Comparison of ENCODE assay signal across 1 cellular context in genomic region chr22:44964722-44965078, GRCh38.
TF ChIP-seq lines count a peak whose summit lies in the region.

No MANE protein-coding gene starts in this region.

TF ChIP-seq in WTC11, 78 proteins besides CTCF, POLR2A, EP300 and RAD21 (continued from another document):
- TF ChIP-seq ERG (CRISPR knock-in tag; IDR thresholded peaks at IDR 0.05) (no peak), GRHL2 (CRISPR knock-in tag; IDR thresholded peaks at IDR 0.05; ENCODE audit: insufficient replicate concordance, severe bottlenecking) (no peak), STAT6 (CRISPR knock-in tag; conservative IDR thresholded peaks at IDR 0.05; ENCODE audit: low read depth) (no peak), ZMAT4 (CRISPR knock-in tag; IDR thresholded peaks at IDR 0.05) (no peak), ZNF532 (CRISPR knock-in tag; IDR thresholded peaks at IDR 0.05; ENCODE audit: borderline replicate concordance) (no peak), ATF1 (CRISPR knock-in tag; IDR thresholded peaks at IDR 0.05) (no peak), MXD4 (CRISPR knock-in tag; IDR thresholded peaks at IDR 0.05; ENCODE audit: borderline replicate concordance) (no peak), ZNF138 (CRISPR knock-in tag; conservative IDR thresholded peaks at IDR 0.05) (no peak), MAX (CRISPR knock-in tag; IDR thresholded peaks at IDR 0.05) (no peak), SMAD4 (CRISPR knock-in tag; IDR thresholded peaks at IDR 0.05) (no peak), ZNF317 (CRISPR knock-in tag; IDR thresholded peaks at IDR 0.05; ENCODE audit: borderline replicate concordance, low read depth) (no peak), ZBTB43 (CRISPR knock-in tag; IDR thresholded peaks at IDR 0.05) (no peak), ZBTB21 (CRISPR knock-in tag; IDR thresholded peaks at IDR 0.05; ENCODE audit: borderline replicate concordance) (no peak), ZNF121 (CRISPR knock-in tag; IDR thresholded peaks at IDR 0.05) (no peak), MYBL2 (CRISPR knock-in tag; IDR thresholded peaks at IDR 0.05) (no peak), NFE2L1 (CRISPR knock-in tag; IDR thresholded peaks at IDR 0.05) (no peak), KAT7 (CRISPR knock-in tag; IDR thresholded peaks at IDR 0.05; ENCODE audit: borderline replicate concordance) (no peak), FOXP4 (CRISPR knock-in tag; IDR thresholded peaks at IDR 0.05) (no peak)
TF ChIP-seq in WTC11: peak in this region for 0.
